Comparison of ENCODE assay signal across 24 cellular contexts in genomic region chr3:57923101-57923500, GRCh38.
DNase-seq lines count a peak whose midpoint lies in the region; ATAC-seq lines count a peak whose summit lies in the region.
"Had no signal": no experiment of that assay in that cellular context is flagged by ENCODE, and none has a peak within 500 bp of the region (broad histone marks: within the 10 kb centered on the region; RNA-seq: fewer than 3 reads in every experiment).

No MANE protein-coding gene starts in this region.

- H3K9me3 ChIP-seq in GM23248 (ENCODE audit: low read depth), result no peaks in the 10 kb centered on the region
- H3K9me3 ChIP-seq: adrenal gland, breast epithelium, upper lobe of right lung had no signal

- H3K27ac ChIP-seq in GM23248, result no peak overlapping the region
- H3K27ac ChIP-seq: adrenal gland, breast epithelium, C4-2B, foreskin keratinocyte, upper lobe of right lung had no signal

- no peaks in the 10 kb centered on the region for H3K27me3 Mint-ChIP-seq in immature natural killer cell (ENCODE audit: low read depth in 3 of 3)

- no peak overlapping the region for H3K4me2 ChIP-seq in GM23248 (ENCODE audit: unreplicated experiment)

- H3K36me3 Mint-ChIP-seq in immature natural killer cell, result peaks cover 34 to 51% (median 35%) of the 10 kb centered on the region in 3 donors
- peaks cover 83% of the 10 kb centered on the region for H3K36me3 Mint-ChIP-seq in stimulated activated effector memory CD8-positive, alpha-beta T cell treated with anti-CD3 and anti-CD28 coated beads, Interleukin-12 subunit alpha, Interleukin-12 subunit beta, amount 100 ng/mL, for 72 hours

- no peak overlapping the region for H3K4me3 ChIP-seq in GM23248
- H3K4me3 ChIP-seq: adrenal gland, breast epithelium, upper lobe of right lung had no signal

- H2AFZ ChIP-seq in GM23248, result no peak overlapping the region

- no peaks in the 10 kb centered on the region for H4K20me1 ChIP-seq in GM23248 (ENCODE audit: insufficient read depth)

- no peak overlapping the region for H3K9ac ChIP-seq in GM23248

- H3K27me3 ChIP-seq in GM23248 (replicated peaks; ENCODE audit: insufficient read depth), result no peaks in the 10 kb centered on the region
- H3K27me3 ChIP-seq: adrenal gland, breast epithelium, foreskin keratinocyte, upper lobe of right lung had no signal

- intact Hi-C loops in posterior cingulate gyrus (cut with DNase I), result no loop called here

- no peak for ATAC-seq in stimulated activated effector memory CD8-positive, alpha-beta T cell treated with anti-CD3 and anti-CD28 coated beads, Interleukin-12 subunit alpha, Interleukin-12 subunit beta, amount 100 ng/mL, for 72 hours
- ATAC-seq: activated T-cell treated with anti-CD3 and anti-CD28 coated beads, Interleukin-2, amount 50 U/mL, for 4 hours; foreskin keratinocyte; left cardiac atrium; upper lobe of right lung had no signal

- H3K36me3 ChIP-seq in GM23248 (ENCODE audit: low read depth), result no peaks in the 10 kb centered on the region
- H3K36me3 ChIP-seq: breast epithelium had no signal

- peaks cover 0 to 6% of the 10 kb centered on the region in 2 donors for H3K4me1 Mint-ChIP-seq in immature natural killer cell
- no peaks in the 10 kb centered on the region for H3K4me1 Mint-ChIP-seq in stimulated activated effector memory CD8-positive, alpha-beta T cell treated with anti-CD3 and anti-CD28 coated beads, Interleukin-12 subunit alpha, Interleukin-12 subunit beta, amount 100 ng/mL, for 72 hours

- H3K4me1 ChIP-seq in GM23248 (ENCODE audit: insufficient read depth), result peaks cover 20% of the 10 kb centered on the region
- H3K4me1 ChIP-seq: breast epithelium, foreskin keratinocyte, upper lobe of right lung had no signal

- DNase-seq in NCI-H345 (lab: John Stamatoyannopoulos, UW), result peak; percentile 5
- DNase-seq in amniotic epithelial cell (ENCODE audit: low read depth), result peak; percentile 66
- no peak for DNase-seq in immature natural killer cell
- no peak for DNase-seq in stimulated activated effector memory CD8-positive, alpha-beta T cell treated with anti-CD3 and anti-CD28 coated beads, Interleukin-12 subunit alpha, Interleukin-12 subunit beta, amount 100 ng/mL, for 72 hours (ENCODE audit: low spot score in 2 of 2)
- DNase-seq in DMS79 (lab: John Stamatoyannopoulos, UW), result no peak
- DNase-seq in posterior cingulate gyrus, result no peak
- no peak for DNase-seq in GM23248
- DNase-seq: activated CD4-positive, alpha-beta T cell treated with anti-CD3 and anti-CD28 coated beads for 4 hours; activated T-cell treated with anti-CD3 and anti-CD28 coated beads, Interleukin-2, amount 50 U/mL, for 4 hours; adrenal gland; Calu3; DND-41; effector memory CD4-positive, alpha-beta T cell; erythroblast; foreskin keratinocyte; KG1; left cardiac atrium; MM.1S; NCI-H1436; NCI-H526 treated with DMSO at 0.1 percent for 48 hours; Right ventricle myocardium superior; upper lobe of right lung had no signal

- H3K4me3 Mint-ChIP-seq in immature natural killer cell, result no peak overlapping the region
- no peak overlapping the region for H3K4me3 Mint-ChIP-seq in stimulated activated effector memory CD8-positive, alpha-beta T cell treated with anti-CD3 and anti-CD28 coated beads, Interleukin-12 subunit alpha, Interleukin-12 subunit beta, amount 100 ng/mL, for 72 hours
- H3K4me3 Mint-ChIP-seq: activated T-cell treated with anti-CD3 and anti-CD28 coated beads, Interleukin-2, amount 50 U/mL, for 4 hours had no signal

- H3K9me3 Mint-ChIP-seq in immature natural killer cell, result no peaks in the 10 kb centered on the region
- H3K9me3 Mint-ChIP-seq in stimulated activated effector memory CD8-positive, alpha-beta T cell treated with anti-CD3 and anti-CD28 coated beads, Interleukin-12 subunit alpha, Interleukin-12 subunit beta, amount 100 ng/mL, for 72 hours, result no peaks in the 10 kb centered on the region
- H3K9me3 Mint-ChIP-seq: activated T-cell treated with anti-CD3 and anti-CD28 coated beads, Interleukin-2, amount 50 U/mL, for 4 hours had no signal

- in situ Hi-C loops in GM23248 (cut with MboI), result no loop called here

- no peaks in the 10 kb centered on the region for H3K79me2 ChIP-seq in GM23248 (ENCODE audit: insufficient read depth)

- no peaks in the 10 kb centered on the region; the same call in 1 of the 2 replicates for H3K9me2 ChIP-seq in GM23248 (ENCODE audit: insufficient read depth)

- H3F3A ChIP-seq in GM23248 (ENCODE audit: insufficient read depth), result peaks cover 26% of the 10 kb centered on the region

- peak overlapping the region in 4 of 6 donors; percentile 13 to 60 (median 28) for H3K27ac Mint-ChIP-seq in immature natural killer cell
- peak overlapping the region; percentile 14 for H3K27ac Mint-ChIP-seq in stimulated activated effector memory CD8-positive, alpha-beta T cell treated with anti-CD3 and anti-CD28 coated beads, Interleukin-12 subunit alpha, Interleukin-12 subunit beta, amount 100 ng/mL, for 72 hours

Comparison
In these comparisons a context has a peak if more than half of its experiments do, and no peak if none do; other contexts are left out.
1. DNase-seq: peak in NCI-H345 (single experiment) and amniotic epithelial cell (single experiment); none in immature natural killer cell (0 of 3), stimulated activated effector memory CD8-positive, alpha-beta T cell treated with anti-CD3 and anti-CD28 coated beads, Interleukin-12 subunit alpha, Interleukin-12 subunit beta, amount 100 ng/mL, for 72 hours (0 of 2), DMS79 (single experiment), posterior cingulate gyrus (0 of 10) and GM23248 (single experiment).